9 cellular contexts compared by ENCODE assay signal in the genomic region with DNA sequence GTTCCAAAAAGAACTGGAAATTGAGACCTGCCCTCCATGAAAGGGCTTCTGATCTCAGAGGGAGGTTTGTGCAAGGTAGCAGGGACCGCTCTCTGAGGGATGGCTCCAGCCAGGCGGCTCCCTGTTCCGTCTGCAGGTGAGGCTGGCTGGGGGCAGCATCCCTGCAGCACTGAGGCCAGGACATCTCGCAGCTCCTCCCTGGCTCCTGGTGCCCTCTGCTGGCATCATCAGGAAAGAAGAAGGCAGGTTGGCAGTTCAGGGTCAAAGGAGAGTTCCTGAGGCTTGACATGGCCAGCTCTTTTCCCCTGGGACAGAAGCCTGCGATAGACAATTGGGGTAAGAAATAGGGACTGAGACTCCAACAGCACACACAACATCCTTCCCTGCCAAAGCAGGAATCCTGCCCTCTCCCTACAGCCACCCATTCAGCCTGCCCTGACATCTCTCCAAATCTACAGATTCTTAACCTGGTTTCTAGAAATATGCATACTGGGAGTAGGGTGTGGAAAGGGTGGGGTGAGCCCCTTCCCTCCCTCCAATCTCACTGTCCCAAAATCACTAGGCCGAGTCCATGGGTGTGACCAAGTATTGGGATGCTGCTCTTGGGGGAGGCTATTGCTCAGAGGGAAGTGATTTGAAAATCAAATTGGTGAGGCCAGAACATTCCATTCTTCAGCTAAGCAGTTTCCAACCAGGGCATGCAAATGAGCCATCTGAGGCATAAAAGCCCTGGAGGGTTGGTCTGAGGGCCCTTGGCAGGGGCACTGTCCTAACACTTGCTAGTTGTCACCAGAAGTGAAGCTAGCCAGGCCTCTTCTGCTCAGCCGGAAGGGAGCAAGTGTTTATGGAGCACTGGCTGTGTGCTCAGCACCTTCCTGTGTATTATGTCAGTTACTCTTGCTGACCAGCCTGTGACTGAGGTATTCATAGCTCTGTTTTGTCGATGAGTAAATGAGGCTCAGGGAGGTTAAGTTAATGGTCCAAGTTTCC.
DNase-seq lines count a peak whose midpoint lies in the region; ATAC-seq and TF ChIP-seq lines count a peak whose summit lies in the region.
"Had no signal": no experiment of that assay in that cellular context is flagged by ENCODE, and none has a peak within 500 bp of the region (broad histone marks: within the 10 kb centered on the region; RNA-seq: fewer than 3 reads in every experiment).

No MANE protein-coding gene starts in this region.

- H2AFZ ChIP-seq in OCI-LY1 (ENCODE audit: low read length), result no peak overlapping the region

- TF ChIP-seq CTCF in OCI-LY1 (IDR thresholded peaks at IDR 0.05; ENCODE audit: low read length) (peak; percentile 35; the same call in 1 of the 2 replicates), gastroesophageal sphincter (IDR thresholded peaks at IDR 0.05) (no peak), spleen (IDR thresholded peaks at IDR 0.05 in 8 of 11, conservative IDR thresholded peaks at IDR 0.05 in 3 of 11) (no peak)

- TF ChIP-seq EP300 in gastroesophageal sphincter (IDR thresholded peaks at IDR 0.05), result no peak

- H3K9me2 ChIP-seq in OCI-LY1 (ENCODE audit: low read depth, low read length), result no peaks in the 10 kb centered on the region

- no peak overlapping the region for H3K9ac ChIP-seq in OCI-LY1 (ENCODE audit: low read length)
- H3K9ac ChIP-seq: BLaER1 treated with 17β-estradiol and CSF1 and Interleukin-3, amounts not matched to agents 10 nM and 100 nM had no signal

- peaks cover 4% of the 10 kb centered on the region; the same call in 1 of the 2 replicates for H3K27me3 ChIP-seq in OCI-LY1 (ENCODE audit: insufficient read depth, low read length)
- H3K27me3 ChIP-seq in gastroesophageal sphincter, result peaks cover 24% of the 10 kb centered on the region
- H3K27me3 ChIP-seq in spleen (replicated peaks in 1 of 7), result peaks cover 0 to 45% (median 0%) of the 10 kb centered on the region in 7 donors
- H3K27me3 ChIP-seq: BLaER1 treated with 17β-estradiol and CSF1 and Interleukin-3, amounts not matched to agents 10 nM and 100 nM had no signal

- peak in 2 of 3 experiments; percentile 15 to 56 for DNase-seq in NCI-H1417 (lab: John Stamatoyannopoulos, UW)
- DNase-seq in NCI-H1417 treated with DMSO at 0.1 percent for 48 hours (lab: John Stamatoyannopoulos, UW), result no peak
- peak; percentile 42 for DNase-seq in spleen
- no peak for DNase-seq in NCI-H226
- no peak for DNase-seq in NCI-H446 treated with DMSO at 0.1 percent for 48 hours (lab: John Stamatoyannopoulos, UW)
- DNase-seq in NAMALWA (ENCODE audit: low spot score), result no peak

- H4K20me1 ChIP-seq in OCI-LY1 (ENCODE audit: insufficient read depth, low read length), result no peaks in the 10 kb centered on the region
- H4K20me1 ChIP-seq: BLaER1 treated with 17β-estradiol and CSF1 and Interleukin-3, amounts not matched to agents 10 nM and 100 nM had no signal

- no peaks in the 10 kb centered on the region for H3F3A ChIP-seq in OCI-LY1 (ENCODE audit: insufficient read depth, low read length)

- H3K4me3 ChIP-seq in OCI-LY1 (ENCODE audit: low read depth, low read length, poor library complexity, severe bottlenecking) (no peak overlapping the region), gastroesophageal sphincter (no peak overlapping the region), spleen (no peak overlapping the region)
- H3K4me3 ChIP-seq: BLaER1 treated with 17β-estradiol and CSF1 and Interleukin-3, amounts not matched to agents 10 nM and 100 nM had no signal

- no peaks in the 10 kb centered on the region for H3K36me3 ChIP-seq in OCI-LY1 (ENCODE audit: insufficient read depth, low read length)
- H3K36me3 ChIP-seq in gastroesophageal sphincter, result no peaks in the 10 kb centered on the region
- no peaks in the 10 kb centered on the region for H3K36me3 ChIP-seq in spleen
- H3K36me3 ChIP-seq: BLaER1 treated with 17β-estradiol and CSF1 and Interleukin-3, amounts not matched to agents 10 nM and 100 nM had no signal

- H3K79me2 ChIP-seq in OCI-LY1 (ENCODE audit: insufficient read depth, low read length), result no peaks in the 10 kb centered on the region

- intact Hi-C loops in spleen (cut with DNase I; ENCODE audit: low total_unique reads), result loop anchor here (10.0 kb wide), 1 partner anchor 225 kb away; no protein-coding TSS in a partner anchor

- H3K4me2 ChIP-seq in OCI-LY1 (ENCODE audit: low read length), result no peak overlapping the region
- H3K4me2 ChIP-seq: BLaER1 treated with 17β-estradiol and CSF1 and Interleukin-3, amounts not matched to agents 10 nM and 100 nM had no signal

- no peaks in the 10 kb centered on the region for H3K9me3 ChIP-seq in OCI-LY1 (ENCODE audit: low read length)
- no peaks in the 10 kb centered on the region for H3K9me3 ChIP-seq in gastroesophageal sphincter
- no peaks in the 10 kb centered on the region for H3K9me3 ChIP-seq in spleen
- H3K9me3 ChIP-seq: BLaER1 treated with 17β-estradiol and CSF1 and Interleukin-3, amounts not matched to agents 10 nM and 100 nM had no signal

- H3K4me1 ChIP-seq in OCI-LY1 (ENCODE audit: insufficient read depth, low read length, severe bottlenecking), result no peaks in the 10 kb centered on the region
- H3K4me1 ChIP-seq in gastroesophageal sphincter, result peaks cover 0 to 5% (median 0%) of the 10 kb centered on the region in 3 donors
- H3K4me1 ChIP-seq in spleen, result no peaks in the 10 kb centered on the region

- no peak overlapping the region for H3K27ac ChIP-seq in OCI-LY1 (ENCODE audit: low read depth, low read length, poor library complexity, severe bottlenecking)
- no peak overlapping the region for H3K27ac ChIP-seq in gastroesophageal sphincter
- no peak overlapping the region for H3K27ac ChIP-seq in spleen
- H3K27ac ChIP-seq: BLaER1 treated with 17β-estradiol and CSF1 and Interleukin-3, amounts not matched to agents 10 nM and 100 nM had no signal

- peak; percentile 34 for ATAC-seq in gastroesophageal sphincter

- TF ChIP-seq POLR2A in gastroesophageal sphincter (IDR thresholded peaks at IDR 0.05), result no peak
- TF ChIP-seq POLR2A in spleen (IDR thresholded peaks at IDR 0.05), result no peak

- WGBS in gastroesophageal sphincter (ENCODE audit: low coverage in 1 of 2), 2 donors, result 33 to 49% methylated on average over 1 to 8 of the region's 8 CpGs
- 58 to 70% (median 60%) methylated on average over 8 of the region's 8 CpGs for WGBS in spleen, 5 donors

Comparison
In these comparisons a context has a peak if more than half of its experiments do, and no peak if none do; other contexts are left out.
1. DNase-seq: peak in NCI-H1417 (2 of 3) and spleen (single experiment); none in NCI-H1417 treated with DMSO at 0.1 percent for 48 hours (single experiment), NCI-H226 (single experiment), NCI-H446 treated with DMSO at 0.1 percent for 48 hours (single experiment) and NAMALWA (single experiment).